In genomic region chr14:65297744-65298143, GRCh38 we compare ENCODE assay signal across 20 cellular contexts.
DNase-seq lines count a peak whose midpoint lies in the region; ATAC-seq and TF ChIP-seq lines count a peak whose summit lies in the region.
"Had no signal": no experiment of that assay in that cellular context is flagged by ENCODE, and none has a peak within 500 bp of the region (broad histone marks: within the 10 kb centered on the region; RNA-seq: fewer than 3 reads in every experiment).

No MANE protein-coding gene starts in this region.

- POLR2A ChIA-PET in activated CD4-positive, alpha-beta memory T cell treated with anti-CD3 and anti-CD28 coated beads for 36 hours (lab: Charles Lee), result no interaction called here
- POLR2A ChIA-PET in A673 (lab: Charles Lee; ENCODE audit: low non-redundant PET), result no interaction called here

- intact Hi-C loops in activated CD4-positive, alpha-beta memory T cell treated with anti-CD3 and anti-CD28 coated beads for 36 hours (cut with micrococcal nuclease), result no loop called here
- intact Hi-C loops in A673 (cut with micrococcal nuclease; ENCODE audit: unreplicated experiment), result no loop called here

- CTCF ChIA-PET in activated CD4-positive, alpha-beta memory T cell treated with anti-CD3 and anti-CD28 coated beads for 36 hours (lab: Charles Lee), result no interaction called here
- CTCF ChIA-PET in A673 (lab: Charles Lee), result no interaction called here

- no peak overlapping the region for H3K4me3 ChIP-seq in A673 (ENCODE audit: low read depth, low read length, poor library complexity, severe bottlenecking)
- H3K4me3 ChIP-seq: psoas muscle, spleen, uterus had no signal

- no peaks in the 10 kb centered on the region for H3K4me1 ChIP-seq in A673 (ENCODE audit: insufficient read depth, low read length, poor library complexity, severe bottlenecking)
- H3K4me1 ChIP-seq: psoas muscle, uterus had no signal

- H3K27ac ChIP-seq in A673 (ENCODE audit: low read depth, low read length, poor library complexity, severe bottlenecking), result no peak overlapping the region
- H3K27ac ChIP-seq: psoas muscle, spleen, uterus had no signal

- ATAC-seq in activated naive CD8-positive, alpha-beta T cell treated with anti-CD3 and anti-CD28 coated beads, Interleukin-2, amount 50 U/mL, for 24 hours, result no peak
- ATAC-seq in naive B cell (ENCODE audit: low read depth in 2 of 2) (no peak), HG03175 (IDR thresholded peaks at IDR 0.05; ENCODE audit: unreplicated experiment) (no peak)
- ATAC-seq: activated CD8-positive, alpha-beta T cell treated with anti-CD3 and anti-CD28 coated beads for 36 hours; natural killer cell; psoas muscle had no signal

- no peaks in the 10 kb centered on the region for H3K36me3 Mint-ChIP-seq in activated naive CD8-positive, alpha-beta T cell treated with anti-CD3 and anti-CD28 coated beads, Interleukin-2, amount 50 U/mL, for 24 hours (ENCODE audit: low read depth)
- H3K36me3 Mint-ChIP-seq in naive B cell, result no peaks in the 10 kb centered on the region
- no peaks in the 10 kb centered on the region for H3K36me3 Mint-ChIP-seq in activated CD4-positive, alpha-beta memory T cell treated with anti-CD3 and anti-CD28 coated beads for 36 hours
- H3K36me3 Mint-ChIP-seq: natural killer cell had no signal

- no peaks in the 10 kb centered on the region for H3K9me3 ChIP-seq in A673 (ENCODE audit: low read depth, low read length, poor library complexity, severe bottlenecking)
- H3K9me3 ChIP-seq: psoas muscle, spleen, uterus had no signal

- no TSS peak for BruUV-seq in A673 (replicated peaks; lab: Mats Ljungman, UMichigan)

- no peak overlapping the region for H3K4me3 Mint-ChIP-seq in activated naive CD8-positive, alpha-beta T cell treated with anti-CD3 and anti-CD28 coated beads, Interleukin-2, amount 50 U/mL, for 24 hours
- H3K4me3 Mint-ChIP-seq in naive B cell, result no peak overlapping the region
- no peak overlapping the region for H3K4me3 Mint-ChIP-seq in activated CD4-positive, alpha-beta memory T cell treated with anti-CD3 and anti-CD28 coated beads for 36 hours
- H3K4me3 Mint-ChIP-seq: activated CD8-positive, alpha-beta T cell treated with anti-CD3 and anti-CD28 coated beads for 36 hours; natural killer cell; stimulated activated naive CD8-positive, alpha-beta T cell treated with anti-CD3 and anti-CD28 coated beads, Interleukin-15, Interleukin-2, amounts not matched to agents 100 ng/mL and 50 ng/mL, for 24 hours had no signal

- no peak for TF ChIP-seq CTCF in A673 (conservative IDR thresholded peaks at IDR 0.05; ENCODE audit: low read depth, low read length)

- peak; percentile 71 for DNase-seq in COLO668 (lab: John Stamatoyannopoulos, UW; ENCODE audit: unreplicated experiment)
- peak; percentile 42 for DNase-seq in HuH-7 (ENCODE audit: low spot score)
- no peak for DNase-seq in activated naive CD8-positive, alpha-beta T cell treated with anti-CD3 and anti-CD28 coated beads, Interleukin-2, amount 50 U/mL, for 24 hours
- DNase-seq in naive B cell, result no peak
- no peak for DNase-seq in activated CD4-positive, alpha-beta memory T cell treated with anti-CD3 and anti-CD28 coated beads for 36 hours
- no peak for DNase-seq in kidney tubule cell (ENCODE audit: low spot score)
- DNase-seq in A673 (ENCODE audit: low spot score), result no peak
- DNase-seq: activated CD8-positive, alpha-beta T cell treated with anti-CD3 and anti-CD28 coated beads for 36 hours; anterior cingulate cortex; foreskin fibroblast; GF-D8; HCEC 1CT; natural killer cell; NCI-H187; NCI-H526; psoas muscle; spleen; uterus had no signal

- no peaks in the 10 kb centered on the region for H3K27me3 Mint-ChIP-seq in activated naive CD8-positive, alpha-beta T cell treated with anti-CD3 and anti-CD28 coated beads, Interleukin-2, amount 50 U/mL, for 24 hours
- H3K27me3 Mint-ChIP-seq in naive B cell, result no peaks in the 10 kb centered on the region
- no peaks in the 10 kb centered on the region for H3K27me3 Mint-ChIP-seq in activated CD4-positive, alpha-beta memory T cell treated with anti-CD3 and anti-CD28 coated beads for 36 hours
- H3K27me3 Mint-ChIP-seq: activated CD8-positive, alpha-beta T cell treated with anti-CD3 and anti-CD28 coated beads for 36 hours; stimulated activated naive CD8-positive, alpha-beta T cell treated with anti-CD3 and anti-CD28 coated beads, Interleukin-15, Interleukin-2, amounts not matched to agents 100 ng/mL and 50 ng/mL, for 24 hours had no signal

- H3K9me3 Mint-ChIP-seq in activated naive CD8-positive, alpha-beta T cell treated with anti-CD3 and anti-CD28 coated beads, Interleukin-2, amount 50 U/mL, for 24 hours, result no peaks in the 10 kb centered on the region
- no peaks in the 10 kb centered on the region for H3K9me3 Mint-ChIP-seq in naive B cell
- no peaks in the 10 kb centered on the region for H3K9me3 Mint-ChIP-seq in activated CD4-positive, alpha-beta memory T cell treated with anti-CD3 and anti-CD28 coated beads for 36 hours
- H3K9me3 Mint-ChIP-seq: activated CD8-positive, alpha-beta T cell treated with anti-CD3 and anti-CD28 coated beads for 36 hours; natural killer cell; stimulated activated naive CD8-positive, alpha-beta T cell treated with anti-CD3 and anti-CD28 coated beads, Interleukin-15, Interleukin-2, amounts not matched to agents 100 ng/mL and 50 ng/mL, for 24 hours had no signal

- H3K27me3 ChIP-seq in A673 (replicated peaks; ENCODE audit: insufficient read depth, low read depth, low read length, poor library complexity), result no peaks in the 10 kb centered on the region
- H3K27me3 ChIP-seq: spleen, uterus had no signal

- H3K27ac Mint-ChIP-seq in activated naive CD8-positive, alpha-beta T cell treated with anti-CD3 and anti-CD28 coated beads, Interleukin-2, amount 50 U/mL, for 24 hours, result peak overlapping the region; percentile 46
- H3K27ac Mint-ChIP-seq in naive B cell, result peak overlapping the region in 4 of 6 donors; percentile 66 to 91 (median 76)
- no peak overlapping the region for H3K27ac Mint-ChIP-seq in activated CD4-positive, alpha-beta memory T cell treated with anti-CD3 and anti-CD28 coated beads for 36 hours
- H3K27ac Mint-ChIP-seq: natural killer cell; stimulated activated naive CD8-positive, alpha-beta T cell treated with anti-CD3 and anti-CD28 coated beads, Interleukin-15, Interleukin-2, amounts not matched to agents 100 ng/mL and 50 ng/mL, for 24 hours had no signal

- peaks cover 58% of the 10 kb centered on the region for H3K4me1 Mint-ChIP-seq in activated naive CD8-positive, alpha-beta T cell treated with anti-CD3 and anti-CD28 coated beads, Interleukin-2, amount 50 U/mL, for 24 hours
- peaks cover 26 to 38% (median 34%) of the 10 kb centered on the region in 3 donors for H3K4me1 Mint-ChIP-seq in naive B cell
- peaks cover 31% of the 10 kb centered on the region for H3K4me1 Mint-ChIP-seq in activated CD4-positive, alpha-beta memory T cell treated with anti-CD3 and anti-CD28 coated beads for 36 hours (ENCODE audit: low read depth)

- no peaks in the 10 kb centered on the region for H3K36me3 ChIP-seq in A673 (ENCODE audit: insufficient read depth, low read length, poor library complexity, severe bottlenecking)
- H3K36me3 ChIP-seq: spleen, uterus had no signal

Comparison
In these comparisons a context has a peak if more than half of its experiments do, and no peak if none do; other contexts are left out.
1. DNase-seq: peak in COLO668 (single experiment) and HuH-7 (single experiment); none in activated naive CD8-positive, alpha-beta T cell treated with anti-CD3 and anti-CD28 coated beads, Interleukin-2, amount 50 U/mL, for 24 hours (single experiment), naive B cell (single experiment), activated CD4-positive, alpha-beta memory T cell treated with anti-CD3 and anti-CD28 coated beads for 36 hours (single experiment), kidney tubule cell (single experiment) and A673 (single experiment).